In genomic region chr10:78685466-78686163, GRCh38 we compare ENCODE assay signal across 15 cellular contexts.
DNase-seq lines count a peak whose midpoint lies in the region; ATAC-seq and TF ChIP-seq lines count a peak whose summit lies in the region.
"Had no signal": no experiment of that assay in that cellular context is flagged by ENCODE, and none has a peak within 500 bp of the region (broad histone marks: within the 10 kb centered on the region; RNA-seq: fewer than 3 reads in every experiment).

No MANE protein-coding gene starts in this region.

- H3K27ac Mint-ChIP-seq in stimulated activated naive CD8-positive, alpha-beta T cell treated with anti-CD3 and anti-CD28 coated beads, Interleukin-15, amount 100 ng/mL, for 72 hours: no peak overlapping the region

- no peaks in the 10 kb centered on the region for H3K4me1 Mint-ChIP-seq in stimulated activated naive CD8-positive, alpha-beta T cell treated with anti-CD3 and anti-CD28 coated beads, Interleukin-15, amount 100 ng/mL, for 72 hours
- H3K4me1 Mint-ChIP-seq: naive B cell had no signal

- H3K27ac ChIP-seq in foreskin keratinocyte: no peak overlapping the region
- H3K27ac ChIP-seq: epithelial cell of prostate, testis had no signal

- H3K27me3 ChIP-seq in foreskin keratinocyte: peaks cover 3% of the 10 kb centered on the region
- H3K27me3 ChIP-seq: testis had no signal

- DNase-seq in stimulated activated naive CD8-positive, alpha-beta T cell treated with anti-CD3 and anti-CD28 coated beads, Interleukin-15, Interleukin-2, amounts not matched to agents 100 U/mL and 50 U/mL, for 24 hours: no peak
- DNase-seq in stimulated activated naive CD8-positive, alpha-beta T cell treated with anti-CD3 and anti-CD28 coated beads, Interleukin-15, amount 100 ng/mL, for 72 hours: no peak
- peak; percentile 47 for DNase-seq in amniotic epithelial cell (ENCODE audit: low read depth)
- DNase-seq in foreskin keratinocyte: peak in 1 of 2 donors; percentile 4
- no peak for DNase-seq in NOMO-1 (lab: John Stamatoyannopoulos, UW; ENCODE audit: unreplicated experiment in 2 of 2)
- no peak for DNase-seq in sciatic nerve (ENCODE audit: low spot score)
- no peak for DNase-seq in NCI-H1092 treated with DMSO at 0.1 percent for 48 hours (lab: John Stamatoyannopoulos, UW)
- DNase-seq: hypothalamus, naive B cell, NCI-H1694 treated with DMSO at 0.1 percent for 48 hours, T-helper 2 cell, testis had no signal

- no peaks in the 10 kb centered on the region for H3K27me3 Mint-ChIP-seq in stimulated activated naive CD8-positive, alpha-beta T cell treated with anti-CD3 and anti-CD28 coated beads, Interleukin-15, amount 100 ng/mL, for 72 hours

- H3K4me1 ChIP-seq in foreskin keratinocyte: no peaks in the 10 kb centered on the region

- peaks cover 0 to 17% of the 10 kb centered on the region in 2 donors for H3K9me3 Mint-ChIP-seq in stimulated activated naive CD8-positive, alpha-beta T cell treated with anti-CD3 and anti-CD28 coated beads, Interleukin-15, amount 100 ng/mL, for 72 hours

- H3K4me3 Mint-ChIP-seq in stimulated activated naive CD8-positive, alpha-beta T cell treated with anti-CD3 and anti-CD28 coated beads, Interleukin-15, amount 100 ng/mL, for 72 hours: no peak overlapping the region
- H3K4me3 Mint-ChIP-seq: naive B cell had no signal

- no peak for TF ChIP-seq CTCF in foreskin keratinocyte (conservative IDR thresholded peaks at IDR 0.05)

- intact Hi-C loops in sciatic nerve (cut with DNase I): no loop called here

- ATAC-seq in stimulated activated naive CD8-positive, alpha-beta T cell treated with anti-CD3 and anti-CD28 coated beads, Interleukin-15, Interleukin-2, amounts not matched to agents 100 U/mL and 50 U/mL, for 24 hours: peak; percentile 79
- no peak for ATAC-seq in stimulated activated naive CD8-positive, alpha-beta T cell treated with anti-CD3 and anti-CD28 coated beads, Interleukin-15, amount 100 ng/mL, for 72 hours
- ATAC-seq in foreskin keratinocyte (peak; percentile 43), GM18867 (IDR thresholded peaks at IDR 0.05; ENCODE audit: unreplicated experiment) (no peak), sciatic nerve (no peak)
- ATAC-seq: Right ventricle myocardium inferior had no signal

Comparison
In these comparisons a context has a peak if more than half of its experiments do, and no peak if none do; other contexts are left out.
1. ATAC-seq: peak in stimulated activated naive CD8-positive, alpha-beta T cell treated with anti-CD3 and anti-CD28 coated beads, Interleukin-15, Interleukin-2, amounts not matched to agents 100 U/mL and 50 U/mL, for 24 hours (single experiment) and foreskin keratinocyte (single experiment); none in stimulated activated naive CD8-positive, alpha-beta T cell treated with anti-CD3 and anti-CD28 coated beads, Interleukin-15, amount 100 ng/mL, for 72 hours (single experiment), GM18867 (single experiment) and sciatic nerve (single experiment).